Comparison of ENCODE assay signal across 26 cellular contexts in genomic region chr4:1864076-1865008, GRCh38. TPM values are rescaled to one million over a fixed set of nuclear protein-coding genes. Genes with fewer than 3 reads are reported as not detected.
A peak's percentile ranks its signal among the peaks of the same experiment; 100 is the strongest.
DNase-seq lines count a peak whose midpoint lies in the region; ATAC-seq, FAIRE-seq and TF ChIP-seq lines count a peak whose summit lies in the region.
"Had no signal": no experiment of that assay in that cellular context is flagged by ENCODE, and none has a peak within 500 bp of the region (broad histone marks: within the 10 kb centered on the region; RNA-seq: fewer than 3 reads in every experiment).

No MANE protein-coding gene starts in this region.

- TF ChIP-seq POLR2A in HepG2 (IDR thresholded peaks at IDR 0.05; ENCODE audit: insufficient read depth in 1 of 2, low read depth in 2 of 2, low read length in 2 of 2) (no peak), right lobe of liver (IDR thresholded peaks at IDR 0.05) (no peak), breast epithelium (IDR thresholded peaks at IDR 0.05) (no peak)

- H3K9me3 Mint-ChIP-seq in progenitor cell of endocrine pancreas (ENCODE audit: low read depth) = no peaks in the 10 kb centered on the region
- H3K9me3 Mint-ChIP-seq: activated CD4-positive, alpha-beta memory T cell treated with anti-CD3 and anti-CD28 coated beads, Interleukin-2, amount 10 ng/mL, durations not matched to agents 7 days and 5 days; activated T-helper 17 cell treated with anti-CD3 and anti-CD28 coated beads, Interleukin-2, amount 50 U/mL, for 72 hours; CD4-positive, alpha-beta memory T cell; H9; memory B cell; stimulated activated effector memory CD8-positive, alpha-beta T cell treated with anti-CD3 and anti-CD28 coated beads, Interleukin-12 subunit alpha, Interleukin-12 subunit beta, amount 100 ng/mL, for 72 hours; T-helper 1 cell treated with Interleukin-12 subunit alpha and Interleukin-12 subunit beta and Interleukin-4 antibody, amounts not matched to agents 30 μg/mL and 1 μg/mL, for 36 hours had no signal

- intact Hi-C loops in HepG2 (cut with micrococcal nuclease; ENCODE audit: unreplicated experiment) (no loop called here), right lobe of liver (cut with DNase I) (no loop called here), breast epithelium (cut with DNase I; ENCODE audit: low total_unique reads) (no loop called here)

- POLR2A ChIA-PET in HepG2 (lab: Yijun Ruan, JAX) = interaction anchor here (0.9 to 3.1 kb wide), 16 partner anchors 8 to 152 kb away, joined by 3 to 16 read pairs (median 4); partner anchors contain the start of genes LETM1 and SLBP

- peak overlapping the region; percentile 62 for H3K27ac Mint-ChIP-seq in progenitor cell of endocrine pancreas
- H3K27ac Mint-ChIP-seq: activated CD4-positive, alpha-beta memory T cell treated with anti-CD3 and anti-CD28 coated beads, Interleukin-2, amount 10 ng/mL, durations not matched to agents 7 days and 5 days; H9; memory B cell; stimulated activated effector memory CD8-positive, alpha-beta T cell treated with anti-CD3 and anti-CD28 coated beads, Interleukin-12 subunit alpha, Interleukin-12 subunit beta, amount 100 ng/mL, for 72 hours; T-helper 1 cell treated with Interleukin-12 subunit alpha and Interleukin-12 subunit beta and Interleukin-4 antibody, amounts not matched to agents 30 μg/mL and 1 μg/mL, for 36 hours had no signal

- TF ChIP-seq CTCF in HepG2 (CRISPR knock-in tag; IDR thresholded peaks at IDR 0.05) = no peak
- TF ChIP-seq CTCF in right lobe of liver (IDR thresholded peaks at IDR 0.05) = no peak
- no peak for TF ChIP-seq CTCF in hepatocyte (IDR thresholded peaks at IDR 0.05; ENCODE audit: poor library complexity)
- no peak for TF ChIP-seq CTCF in progenitor cell of endocrine pancreas (IDR thresholded peaks at IDR 0.05; ENCODE audit: unreplicated experiment)
- no peak for TF ChIP-seq CTCF in breast epithelium (IDR thresholded peaks at IDR 0.05)
- TF ChIP-seq CTCF in GM13976 (IDR thresholded peaks at IDR 0.05; ENCODE audit: borderline replicate concordance, control extremely low read depth, extremely low read depth, insufficient read depth, missing control alignments) = no peak

- TF ChIP-seq EP300 in HepG2 (IDR thresholded peaks at IDR 0.05; ENCODE audit: low read depth in 2 of 2, low read length in 2 of 2) (peak in 1 of 2 experiments; percentile 50; a peak in 1 of 4 replicates), HepG2 (CRISPR knock-in tag; IDR thresholded peaks at IDR 0.05; ENCODE audit: borderline replicate concordance) (no peak)

- BruUV-seq in HepG2 (replicated peaks; lab: Mats Ljungman, UMichigan) = no TSS peak

- H3K4me1 Mint-ChIP-seq in progenitor cell of endocrine pancreas (ENCODE audit: low read depth) = peaks cover 20% of the 10 kb centered on the region

- H3K9me2 ChIP-seq in hepatocyte (replicated peaks; ENCODE audit: insufficient read depth) = no peaks in the 10 kb centered on the region

- H3K4me2 ChIP-seq in HepG2 (ENCODE audit: low read depth, low read length) (peak overlapping the region; percentile 93), hepatocyte (no peak overlapping the region)
- H3K4me2 ChIP-seq: A549 had no signal

- no peaks in the 10 kb centered on the region for H3K36me3 Mint-ChIP-seq in progenitor cell of endocrine pancreas (ENCODE audit: insufficient read depth)
- H3K36me3 Mint-ChIP-seq: CD4-positive, alpha-beta memory T cell; memory B cell; stimulated activated effector memory CD8-positive, alpha-beta T cell treated with anti-CD3 and anti-CD28 coated beads, Interleukin-12 subunit alpha, Interleukin-12 subunit beta, amount 100 ng/mL, for 72 hours had no signal

- peaks cover 84% of the 10 kb centered on the region for H3K4me1 ChIP-seq in HepG2 (ENCODE audit: insufficient read depth, low read length)
- peaks cover 0 to 4% (median 0%) of the 10 kb centered on the region in 4 donors for H3K4me1 ChIP-seq in right lobe of liver
- peaks cover 34% of the 10 kb centered on the region for H3K4me1 ChIP-seq in hepatocyte (ENCODE audit: insufficient read depth)
- peaks cover 0 to 8% of the 10 kb centered on the region in 2 donors for H3K4me1 ChIP-seq in breast epithelium

- H3K4me3 ChIP-seq in HepG2 (replicated peaks in 1 of 3; ENCODE audit: insufficient read depth in 1 of 3, low read depth in 2 of 3, low read length in 3 of 3) (peak overlapping the region; percentile 55 to 75 (median 64)), right lobe of liver (no peak overlapping the region), hepatocyte (no peak overlapping the region), breast epithelium (no peak overlapping the region)
- H3K4me3 ChIP-seq: A549, GM12878, left lung, tibial nerve had no signal

- H3K27me3 ChIP-seq in HepG2 (ENCODE audit: control insufficient read depth in 1 of 2, insufficient read depth in 2 of 2, low read length in 2 of 2) (no peaks in the 10 kb centered on the region), right lobe of liver (no peaks in the 10 kb centered on the region), hepatocyte (no peaks in the 10 kb centered on the region), breast epithelium (no peaks in the 10 kb centered on the region)
- H3K27me3 ChIP-seq: tibial nerve had no signal

- no peak for TF ChIP-seq RAD21 in HepG2 (CRISPR knock-in tag; IDR thresholded peaks at IDR 0.05)

- in situ Hi-C loops in HepG2 (cut with HindIII; ENCODE audit: extremely low pct_ligation_motif_present, low pct_unique_long_range_greater_than_20kb) (loop anchor here (5.0 kb wide), 1 partner anchor 38 kb away; no protein-coding TSS in a partner anchor), GM13976 (cut with MboI; ENCODE audit: low sequenced_read_pairs, unreplicated experiment) (no loop called here)

- ATAC-seq in HepG2 (peak; percentile 69), right lobe of liver (no peak)
- ATAC-seq: A549; activated CD4-positive, CD25-positive, alpha-beta regulatory T cell treated with anti-CD3 and anti-CD28 coated beads, Interleukin-2, amount 50 U/mL, for 24 hours; activated T-helper 17 cell treated with anti-CD3 and anti-CD28 coated beads, Interleukin-2, amount 50 U/mL, for 72 hours; GM12878; left lung; stimulated activated effector memory CD8-positive, alpha-beta T cell treated with anti-CD3 and anti-CD28 coated beads, Interleukin-12 subunit alpha, Interleukin-12 subunit beta, amount 100 ng/mL, for 72 hours had no signal

- H3K27me3 Mint-ChIP-seq in progenitor cell of endocrine pancreas = peaks cover under 1% of the 10 kb centered on the region
- H3K27me3 Mint-ChIP-seq: activated CD4-positive, alpha-beta memory T cell treated with anti-CD3 and anti-CD28 coated beads, Interleukin-2, amount 10 ng/mL, durations not matched to agents 7 days and 5 days; activated T-helper 17 cell treated with anti-CD3 and anti-CD28 coated beads, Interleukin-2, amount 50 U/mL, for 72 hours; CD4-positive, alpha-beta memory T cell had no signal

- H2AFZ ChIP-seq in HepG2 (ENCODE audit: low read length) (no peak overlapping the region), hepatocyte (no peak overlapping the region)

- peak overlapping the region; percentile 86 for H3K27ac ChIP-seq in HepG2 (ENCODE audit: extremely low read length, insufficient read depth, low read length)
- no peak overlapping the region for H3K27ac ChIP-seq in right lobe of liver
- H3K27ac ChIP-seq in hepatocyte = peak overlapping the region; percentile 78
- H3K27ac ChIP-seq in breast epithelium = no peak overlapping the region
- H3K27ac ChIP-seq: A549, epithelial cell of prostate, left lung, tibial nerve had no signal

- FAIRE-seq in HepG2 (lab: Jason Lieb, UNC) = peak; percentile 73
- FAIRE-seq: A549, GM12878 had no signal

- H4K20me1 ChIP-seq in HepG2 (ENCODE audit: insufficient read depth, low read length) (no peaks in the 10 kb centered on the region), hepatocyte (ENCODE audit: insufficient read depth, poor library complexity, severe bottlenecking) (no peaks in the 10 kb centered on the region)

- CTCF ChIA-PET in HepG2 (lab: Yijun Ruan, JAX; ENCODE audit: low intra/inter-chr PET ratio, low total read pairs) = no interaction called here

- DNase-seq in HepG2 (ENCODE audit: low spot score) (no peak), right lobe of liver (no peak), SK-N-DZ (ENCODE audit: low spot score) (peak; percentile 71), hepatocyte (ENCODE audit: low spot score) (peak; percentile 34), progenitor cell of endocrine pancreas (ENCODE audit: low spot score, unreplicated experiment) (no peak), breast epithelium (ENCODE audit: low spot score in 2 of 2) (no peak), GM13976 (ENCODE audit: low spot score) (no peak), SW480 (ENCODE audit: low spot score) (no peak)
- DNase-seq: activated CD4-positive, alpha-beta memory T cell treated with anti-CD3 and anti-CD28 coated beads, Interleukin-2, amount 10 ng/mL, durations not matched to agents 7 days and 5 days; activated naive CD4-positive, alpha-beta T cell treated with anti-CD3 and anti-CD28 coated beads, Interleukin-2, amount 50 U/mL, for 16 hours; CD4-positive, alpha-beta memory T cell; effector CD4-positive, alpha-beta T cell; H9; left lung; MV-4-11; NCI-H1694 treated with DMSO at 0.1 percent for 48 hours; NCI-H510A had no signal

- peak overlapping the region; percentile 67 for H3K9ac ChIP-seq in HepG2 (ENCODE audit: insufficient read depth, low read depth, low read length)

- H3K79me2 ChIP-seq in HepG2 (ENCODE audit: insufficient read depth, low read length) (no peaks in the 10 kb centered on the region), hepatocyte (no peaks in the 10 kb centered on the region)

- H3K9me3 ChIP-seq in HepG2 (ENCODE audit: low read length) (no peaks in the 10 kb centered on the region), right lobe of liver (no peaks in the 10 kb centered on the region), hepatocyte (ENCODE audit: low read depth) (no peaks in the 10 kb centered on the region), breast epithelium (no peaks in the 10 kb centered on the region)
- H3K9me3 ChIP-seq: A549, left lung, tibial nerve had no signal

- 55% methylated on average over 9 of the region's 17 CpGs for WGBS in HepG2 (ENCODE audit: low lambda C conversion rate)
- 87% methylated on average over 4 of the region's 17 CpGs for WGBS in right lobe of liver (ENCODE audit: insufficient coverage, low coverage, low lambda C conversion rate, missing lambda C conversion rate)
- 78% methylated on average over 17 of the region's 17 CpGs for WGBS in hepatocyte (ENCODE audit: low lambda C conversion rate, missing lambda C conversion rate)

- H3K36me3 ChIP-seq in HepG2 (replicated peaks in 1 of 2; ENCODE audit: control insufficient read depth in 1 of 2, insufficient read depth in 2 of 2, low read length in 2 of 2) = no peaks in the 10 kb centered on the region
- no peaks in the 10 kb centered on the region for H3K36me3 ChIP-seq in right lobe of liver
- H3K36me3 ChIP-seq in hepatocyte (replicated peaks; ENCODE audit: insufficient read depth, low read depth) = no peaks in the 10 kb centered on the region
- no peaks in the 10 kb centered on the region for H3K36me3 ChIP-seq in breast epithelium
- H3K36me3 ChIP-seq: left lung, tibial nerve had no signal

- H3K4me3 Mint-ChIP-seq in progenitor cell of endocrine pancreas (ENCODE audit: low read depth) = peak overlapping the region; percentile 35
- H3K4me3 Mint-ChIP-seq: activated CD4-positive, alpha-beta memory T cell treated with anti-CD3 and anti-CD28 coated beads, Interleukin-2, amount 10 ng/mL, durations not matched to agents 7 days and 5 days; memory B cell; T-helper 1 cell treated with Interleukin-12 subunit alpha and Interleukin-12 subunit beta and Interleukin-4 antibody, amounts not matched to agents 30 μg/mL and 1 μg/mL, for 36 hours had no signal

RNA-seq across cellular contexts. Expression of gene NSD2, which starts 6.9 kb away (rescaled TPM):
- 62.0 and 65.9 TPM in 2 replicates for total RNA-seq in HepG2 (2016; rRNA removed; fragmentation: Illumina TruSeq; extraction: Trizol)
- total RNA-seq in HepG2 (2016; cell fraction: cytosol; rRNA removed; fragmentation: Illumina TruSeq; extraction: Trizol; ENCODE audit: low read depth) = 184 and 195 TPM in 2 replicates
- total RNA-seq in HepG2 (2016; cell fraction: insoluble cytoplasmic fraction; rRNA removed; fragmentation: Illumina TruSeq; extraction: Trizol) = 53.2 and 63.6 TPM in 2 replicates
- total RNA-seq in HepG2 (2016; cell fraction: membrane; rRNA removed; fragmentation: Illumina TruSeq; extraction: Trizol) = 147 and 176 TPM in 2 replicates
- 58.7 and 66.8 TPM in 2 replicates for total RNA-seq in HepG2 (2016; cell fraction: nucleus; rRNA removed; fragmentation: Illumina TruSeq; extraction: Trizol)
- 19.4 and 22.0 TPM in 2 replicates for polyA plus RNA-seq in HepG2 (2011; rRNA removed)
- 11.1 and 12.8 TPM in 2 replicates for polyA plus RNA-seq in HepG2 (2011; cell fraction: cytosol; rRNA removed)
- 56.9 and 75.7 TPM in 2 replicates for polyA plus RNA-seq in HepG2 (2011; cell fraction: nucleus; rRNA removed)
- polyA plus RNA-seq in HepG2 (2012) = 26.3 and 32.9 TPM in 2 replicates
- 11.4 and 12.5 TPM in 2 replicates for polyA plus RNA-seq in HepG2 (2016; cell fraction: cytosol; fragmentation: Illumina TruSeq; extraction: Trizol; ENCODE audit: low read depth)
- polyA plus RNA-seq in HepG2 (2016; cell fraction: insoluble cytoplasmic fraction; fragmentation: Illumina TruSeq; extraction: Trizol; ENCODE audit: low read depth) = 37.5 and 47.3 TPM in 2 replicates
- polyA plus RNA-seq in HepG2 (2016; cell fraction: membrane; fragmentation: Illumina TruSeq; extraction: Trizol; ENCODE audit: low read depth) = 30.1 and 30.2 TPM in 2 replicates
- polyA plus RNA-seq in HepG2 (2016; cell fraction: nucleus; fragmentation: Illumina TruSeq; extraction: Trizol; ENCODE audit: insufficient read depth, low read depth) = 107 and 112 TPM in 2 replicates
- 72.2 and 123 TPM in 2 replicates for polyA minus RNA-seq in HepG2 (2011; rRNA and poly(A)+ RNA removed; ENCODE audit: low replicate concordance)
- 27.9 and 31.4 TPM in 2 replicates for polyA minus RNA-seq in HepG2 (2011; cell fraction: cytosol; rRNA and poly(A)+ RNA removed)
- 66.3 and 67.3 TPM in 2 replicates for polyA minus RNA-seq in HepG2 (2011; cell fraction: nucleus; rRNA and poly(A)+ RNA removed)
- total RNA-seq in right lobe of liver = 10 to 100 TPM; 11.4 to 19.4 (median 14.0) TPM
- polyA plus RNA-seq in SK-N-DZ (2014; cell fraction: cytosol; rRNA removed) = 53.6 and 63.8 TPM in 2 replicates
- polyA plus RNA-seq in SK-N-DZ (2014; cell fraction: nucleus; rRNA removed) = 79.0 and 124 TPM in 2 replicates
- 26.9 and 30.8 TPM in 2 replicates for total RNA-seq in hepatocyte
- 22.0 and 25.7 TPM in 2 replicates for polyA plus RNA-seq in hepatocyte
- total RNA-seq in progenitor cell of endocrine pancreas = 212 and 214 TPM in 2 replicates
- 10 to 100 TPM; 24.6 to 36.7 (median 30.8) TPM for total RNA-seq in breast epithelium

RNA-seq across cellular contexts. Expression of gene LETM1, which starts 8.4 kb away (rescaled TPM):
- 29.4 and 41.6 TPM in 2 replicates for total RNA-seq in HepG2 (2016; rRNA removed; fragmentation: Illumina TruSeq; extraction: Trizol)
- 5.3 and 7.1 TPM in 2 replicates for total RNA-seq in HepG2 (2016; cell fraction: cytosol; rRNA removed; fragmentation: Illumina TruSeq; extraction: Trizol; ENCODE audit: low read depth)
- total RNA-seq in HepG2 (2016; cell fraction: insoluble cytoplasmic fraction; rRNA removed; fragmentation: Illumina TruSeq; extraction: Trizol) = 25.4 and 43.2 TPM in 2 replicates
- 10.6 and 10.8 TPM in 2 replicates for total RNA-seq in HepG2 (2016; cell fraction: membrane; rRNA removed; fragmentation: Illumina TruSeq; extraction: Trizol)
- total RNA-seq in HepG2 (2016; cell fraction: nucleus; rRNA removed; fragmentation: Illumina TruSeq; extraction: Trizol) = 39.8 and 46.4 TPM in 2 replicates
- polyA plus RNA-seq in HepG2 (2011; rRNA removed) = 9.7 and 14.7 TPM in 2 replicates
- 6.3 and 8.5 TPM in 2 replicates for polyA plus RNA-seq in HepG2 (2011; cell fraction: cytosol; rRNA removed)
- polyA plus RNA-seq in HepG2 (2011; cell fraction: nucleus; rRNA removed) = 56.2 and 61.1 TPM in 2 replicates
- polyA plus RNA-seq in HepG2 (2012) = 12.6 and 16.7 TPM in 2 replicates
- 1.6 and 2.1 TPM in 2 replicates for polyA plus RNA-seq in HepG2 (2016; cell fraction: cytosol; fragmentation: Illumina TruSeq; extraction: Trizol; ENCODE audit: low read depth)
- polyA plus RNA-seq in HepG2 (2016; cell fraction: insoluble cytoplasmic fraction; fragmentation: Illumina TruSeq; extraction: Trizol; ENCODE audit: low read depth) = 14.8 and 19.6 TPM in 2 replicates
- 3.7 and 4.3 TPM in 2 replicates for polyA plus RNA-seq in HepG2 (2016; cell fraction: membrane; fragmentation: Illumina TruSeq; extraction: Trizol; ENCODE audit: low read depth)
- 74.4 and 84.9 TPM in 2 replicates for polyA plus RNA-seq in HepG2 (2016; cell fraction: nucleus; fragmentation: Illumina TruSeq; extraction: Trizol; ENCODE audit: insufficient read depth, low read depth)
- polyA minus RNA-seq in HepG2 (2011; rRNA and poly(A)+ RNA removed; ENCODE audit: low replicate concordance) = 41.3 and 51.6 TPM in 2 replicates
- 26.3 and 30.1 TPM in 2 replicates for polyA minus RNA-seq in HepG2 (2011; cell fraction: cytosol; rRNA and poly(A)+ RNA removed)
- 21.1 and 31.3 TPM in 2 replicates for polyA minus RNA-seq in HepG2 (2011; cell fraction: nucleus; rRNA and poly(A)+ RNA removed)
- 10 to 100 TPM; 18.1 to 31.0 (median 25.6) TPM for total RNA-seq in right lobe of liver
- 19.3 and 21.5 TPM in 2 replicates for polyA plus RNA-seq in SK-N-DZ (2014; cell fraction: cytosol; rRNA removed)
- 69.2 and 77.3 TPM in 2 replicates for polyA plus RNA-seq in SK-N-DZ (2014; cell fraction: nucleus; rRNA removed)
- total RNA-seq in hepatocyte = 39.1 and 46.0 TPM in 2 replicates
- 24.4 and 29.4 TPM in 2 replicates for polyA plus RNA-seq in hepatocyte
- total RNA-seq in progenitor cell of endocrine pancreas = 46.1 and 51.2 TPM in 2 replicates
- total RNA-seq in breast epithelium = 10 to 100 TPM; 31.0 to 42.9 (median 32.5) TPM

Comparison
In these comparisons a context has a peak if more than half of its experiments do, and no peak if none do; other contexts are left out.
1. H3K27ac ChIP-seq: peak in HepG2 (single experiment) and hepatocyte (single experiment); none in right lobe of liver (0 of 3) and breast epithelium (0 of 2).
2. H3K4me3 ChIP-seq: peak in HepG2 (3 of 3); none in right lobe of liver (0 of 3), hepatocyte (single experiment) and breast epithelium (0 of 3).
3. DNase-seq: peak in SK-N-DZ (single experiment) and hepatocyte (single experiment); none in HepG2 (single experiment), right lobe of liver (0 of 3), progenitor cell of endocrine pancreas (single experiment), breast epithelium (0 of 2), GM13976 (single experiment) and SW480 (single experiment).